Comparison of ENCODE assay signal across 1 cellular context in the genomic region with DNA sequence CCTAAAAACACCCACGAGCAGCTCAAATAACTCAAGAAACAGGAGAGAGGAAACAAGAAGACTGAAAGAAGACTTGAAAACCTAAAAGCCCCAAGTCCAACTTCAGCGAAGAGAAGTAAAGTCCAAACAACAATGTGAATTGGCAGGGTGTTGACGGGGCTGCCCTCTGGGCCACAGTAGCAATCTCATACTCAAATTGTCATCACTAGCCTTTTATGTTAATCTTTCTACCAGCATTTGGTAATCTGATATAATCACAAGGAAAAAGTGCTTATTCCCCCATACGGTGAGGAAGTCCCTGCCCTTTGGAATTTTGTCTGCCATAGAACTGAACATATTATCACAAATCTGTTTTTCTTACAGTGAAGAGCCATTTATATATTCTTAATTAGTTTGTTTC.
TF ChIP-seq lines count a peak whose summit lies in the region.

No MANE protein-coding gene starts in this region.

TF ChIP-seq in A549, 52 proteins besides CTCF, POLR2A, EP300 and RAD21 (continued from another document):
- TF ChIP-seq FOXS1 (CRISPR knock-in tag; IDR thresholded peaks at IDR 0.05) = no peak
- TF ChIP-seq, protein P1, sequence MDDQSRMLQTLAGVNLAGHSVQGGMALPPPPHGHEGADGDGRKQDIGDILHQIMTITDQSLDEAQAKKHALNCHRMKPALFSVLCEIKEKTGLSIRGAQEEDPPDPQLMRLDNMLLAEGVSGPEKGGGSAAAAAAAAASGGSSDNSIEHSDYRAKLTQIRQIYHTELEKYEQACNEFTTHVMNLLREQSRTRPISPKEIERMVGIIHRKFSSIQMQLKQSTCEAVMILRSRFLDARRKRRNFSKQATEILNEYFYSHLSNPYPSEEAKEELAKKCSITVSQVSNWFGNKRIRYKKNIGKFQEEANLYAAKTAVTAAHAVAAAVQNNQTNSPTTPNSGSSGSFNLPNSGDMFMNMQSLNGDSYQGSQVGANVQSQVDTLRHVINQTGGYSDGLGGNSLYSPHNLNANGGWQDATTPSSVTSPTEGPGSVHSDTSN (IDR thresholded peaks at IDR 0.05) = no peak
TF ChIP-seq in A549: peak in this region for 0.
